9 cellular contexts compared by ENCODE assay signal in genomic region chr13:33126909-33127607, GRCh38.
DNase-seq lines count a peak whose midpoint lies in the region; ATAC-seq and TF ChIP-seq lines count a peak whose summit lies in the region.
"Had no signal": no experiment of that assay in that cellular context is flagged by ENCODE, and none has a peak within 500 bp of the region (broad histone marks: within the 10 kb centered on the region; RNA-seq: fewer than 3 reads in every experiment).

No MANE protein-coding gene starts in this region.

- H3K9ac ChIP-seq in PC-3 (ENCODE audit: low read length) (no peak overlapping the region), endodermal cell (ENCODE audit: extremely low read depth, low read length, poor library complexity, severe bottlenecking) (no peak overlapping the region)

- no peak overlapping the region for H3K4me3 Mint-ChIP-seq in type B pancreatic cell
- no peak overlapping the region for H3K4me3 Mint-ChIP-seq in endodermal cell
- H3K4me3 Mint-ChIP-seq: neural crest cell; T-helper 2 cell treated with Interferon-gamma antibody and Interleukin-4, amounts not matched to agents 5 μg/mL and 100 μg/mL, for 36 hours had no signal

- H3K27me3 ChIP-seq in PC-3 (ENCODE audit: low read length) (no peaks in the 10 kb centered on the region), esophagus squamous epithelium (no peaks in the 10 kb centered on the region), endodermal cell (ENCODE audit: control insufficient read depth, insufficient read depth, low read length, poor library complexity, severe bottlenecking) (no peaks in the 10 kb centered on the region)

- H3K79me2 ChIP-seq in PC-3 (ENCODE audit: low read length): no peaks in the 10 kb centered on the region; the same call in 1 of the 2 replicates

- no peaks in the 10 kb centered on the region for H3K9me3 Mint-ChIP-seq in type B pancreatic cell
- H3K9me3 Mint-ChIP-seq in endodermal cell: no peaks in the 10 kb centered on the region
- H3K9me3 Mint-ChIP-seq: neural crest cell had no signal

- no TSS peak for BruUV-seq in PC-3 (replicated peaks; lab: Mats Ljungman, UMichigan)

- H3K9me2 ChIP-seq in PC-3 (replicated peaks; ENCODE audit: low read length): no peaks in the 10 kb centered on the region

- no peaks in the 10 kb centered on the region for H3K9me3 ChIP-seq in PC-3 (ENCODE audit: low read length)
- no peaks in the 10 kb centered on the region for H3K9me3 ChIP-seq in esophagus squamous epithelium
- no peaks in the 10 kb centered on the region for H3K9me3 ChIP-seq in mucosa of descending colon
- no peaks in the 10 kb centered on the region for H3K9me3 ChIP-seq in endodermal cell (ENCODE audit: control insufficient read depth, low read length)

- CTCF ChIA-PET in PC-3 (lab: Charles Lee): no interaction called here

- H3K4me3 ChIP-seq in PC-3 (ENCODE audit: low read length) (no peak overlapping the region), esophagus squamous epithelium (peak overlapping the region in 1 of 4 donors; percentile 11), mucosa of descending colon (no peak overlapping the region), endodermal cell (ENCODE audit: low read length) (no peak overlapping the region)

- no peak for DNase-seq in PC-3
- no peak for DNase-seq in esophagus squamous epithelium (lab: John Stamatoyannopoulos, UW)
- peak in 1 of 3 donors; percentile 47 for DNase-seq in mucosa of descending colon
- no peak for DNase-seq in type B pancreatic cell (ENCODE audit: extremely low spot score, unreplicated experiment)
- no peak for DNase-seq in NCI-H2029 (lab: John Stamatoyannopoulos, UW)
- no peak for DNase-seq in endodermal cell
- no peak for DNase-seq in SKM-1 (lab: John Stamatoyannopoulos, UW; ENCODE audit: unreplicated experiment)

- TF ChIP-seq CTCF in PC-3 (conservative IDR thresholded peaks at IDR 0.05; ENCODE audit: low read depth, low read length) (no peak), esophagus squamous epithelium (IDR thresholded peaks at IDR 0.05) (no peak), mucosa of descending colon (IDR thresholded peaks at IDR 0.05) (no peak), type B pancreatic cell (conservative IDR thresholded peaks at IDR 0.05) (no peak), endodermal cell (conservative IDR thresholded peaks at IDR 0.05) (no peak)

- no peak; the same call in 1 of the 2 replicates for ATAC-seq in PC-3
- ATAC-seq in mucosa of descending colon: peak; percentile 10

- H3K36me3 Mint-ChIP-seq in type B pancreatic cell (peaks cover 8% of the 10 kb centered on the region), endodermal cell (ENCODE audit: low read depth) (no peaks in the 10 kb centered on the region)

- H3K27ac Mint-ChIP-seq in type B pancreatic cell: peak overlapping the region; percentile 62
- H3K27ac Mint-ChIP-seq in endodermal cell: no peak overlapping the region
- H3K27ac Mint-ChIP-seq: T-helper 2 cell treated with Interferon-gamma antibody and Interleukin-4, amounts not matched to agents 5 μg/mL and 100 μg/mL, for 36 hours had no signal

- intact Hi-C loops in PC-3 (cut with micrococcal nuclease): loop anchor here (10.0 kb wide), 2 partner anchors 158 to 418 kb away; partner anchors contain the start of gene STARD13
- intact Hi-C loops in esophagus squamous epithelium (cut with DNase I): no loop called here
- intact Hi-C loops in mucosa of descending colon (cut with DNase I, micrococcal nuclease): no loop called here

- no peaks in the 10 kb centered on the region for H4K20me1 ChIP-seq in PC-3 (ENCODE audit: low read length)

- H2AFZ ChIP-seq in PC-3 (ENCODE audit: low read length): no peak overlapping the region

- TF ChIP-seq POLR2A in esophagus squamous epithelium (IDR thresholded peaks at IDR 0.05): no peak

- POLR2A ChIA-PET in PC-3 (lab: Charles Lee; ENCODE audit: unreplicated experiment): no interaction called here

- H3K4me2 ChIP-seq in PC-3 (ENCODE audit: low read length): peak overlapping the region; percentile 72

- H3K4me1 ChIP-seq in PC-3 (ENCODE audit: insufficient read depth, low read length): peaks cover 30% of the 10 kb centered on the region
- peaks cover 6 to 56% (median 19%) of the 10 kb centered on the region in 3 donors for H3K4me1 ChIP-seq in esophagus squamous epithelium
- no peaks in the 10 kb centered on the region for H3K4me1 ChIP-seq in mucosa of descending colon (ENCODE audit: low read depth)
- H3K4me1 ChIP-seq in endodermal cell (ENCODE audit: control insufficient read depth, insufficient read depth, low read length): peaks cover 9% of the 10 kb centered on the region

- H3K4me1 Mint-ChIP-seq in type B pancreatic cell (ENCODE audit: unreplicated experiment): peaks cover 34% of the 10 kb centered on the region
- peaks cover 26% of the 10 kb centered on the region for H3K4me1 Mint-ChIP-seq in endodermal cell

- H3F3A ChIP-seq in PC-3 (ENCODE audit: low read length, unreplicated experiment): no peaks in the 10 kb centered on the region

- H3K36me3 ChIP-seq in PC-3 (ENCODE audit: low read depth, low read length) (peaks cover 14% of the 10 kb centered on the region), esophagus squamous epithelium (peaks cover 0 to 16% (median 4%) of the 10 kb centered on the region in 3 donors), mucosa of descending colon (ENCODE audit: low read depth) (no peaks in the 10 kb centered on the region), endodermal cell (ENCODE audit: control insufficient read depth, insufficient read depth, low read length) (no peaks in the 10 kb centered on the region)

- H3K27ac ChIP-seq in PC-3 (ENCODE audit: low read length): peak overlapping the region; percentile 80
- peak overlapping the region; percentile 6 to 92 (median 78) for H3K27ac ChIP-seq in esophagus squamous epithelium
- H3K27ac ChIP-seq in endodermal cell (ENCODE audit: low read depth, low read length): no peak overlapping the region

- H3K27me3 Mint-ChIP-seq in type B pancreatic cell: no peaks in the 10 kb centered on the region
- no peaks in the 10 kb centered on the region for H3K27me3 Mint-ChIP-seq in endodermal cell (ENCODE audit: insufficient read depth)

- WGBS in esophagus squamous epithelium, 2 donors: 62 to 70% methylated on average over 6 to 8 of the region's 16 CpGs
- 94% methylated on average over 16 of the region's 16 CpGs for WGBS in endodermal cell (ENCODE audit: insufficient coverage in 1 of 2, insufficient read length in 1 of 2), 2 experiments
